In genomic region chr3:102180291-102180931, GRCh38 we compare ENCODE assay signal across 8 cellular contexts.
DNase-seq lines count a peak whose midpoint lies in the region; ATAC-seq, FAIRE-seq and TF ChIP-seq lines count a peak whose summit lies in the region.

No MANE protein-coding gene starts in this region.

- H3K36me3 Mint-ChIP-seq in naive thymus-derived CD8-positive, alpha-beta T cell: no peaks in the 10 kb centered on the region

- no peak for TF ChIP-seq CTCF in choroid plexus epithelial cell (conservative IDR thresholded peaks at IDR 0.05; ENCODE audit: low read depth, low read length)

- no peak for TF ChIP-seq POLR2A in GM12892 (IDR thresholded peaks at IDR 0.05; ENCODE audit: low read depth, low read length)

- no peaks in the 10 kb centered on the region for H3K9me3 Mint-ChIP-seq in naive thymus-derived CD8-positive, alpha-beta T cell

- FAIRE-seq in GM12892 (lab: Jason Lieb, UNC): peak; percentile 33

- POLR2A ChIA-PET in naive thymus-derived CD8-positive, alpha-beta T cell (lab: Charles Lee): interaction anchor here (0.6 to 2.0 kb wide), 3 partner anchors 316 to 840 kb away, joined by 3 to 9 read pairs (median 3); partner anchors contain the start of gene NFKBIZ

- ATAC-seq in HG03342 (IDR thresholded peaks at IDR 0.05; ENCODE audit: unreplicated experiment) (peak; percentile 35), HG02970 (IDR thresholded peaks at IDR 0.05; ENCODE audit: low FRiP score, unreplicated experiment) (no peak)
- peak; percentile 85 to 86 for ATAC-seq in naive thymus-derived CD8-positive, alpha-beta T cell

- no peak for DNase-seq in GM12892 (ENCODE audit: insufficient read length)
- peak; percentile 96 for DNase-seq in choroid plexus epithelial cell (ENCODE audit: low read depth)
- peak in 3 of 10 donors; percentile 15 to 47 (median 36) for DNase-seq in naive thymus-derived CD8-positive, alpha-beta T cell
- no peak for DNase-seq in NCI-H82 (lab: John Stamatoyannopoulos, UW)
- no peak for DNase-seq in stimulated activated CD4-positive, alpha-beta T cell treated with anti-CD3 and anti-CD28 coated beads, Interleukin-4, amount 100 ng/mL, for 4 hours
- no peak for DNase-seq in hippocampal formation (lab: John Stamatoyannopoulos, UW)

- peaks cover 0 to 2% (median 0%) of the 10 kb centered on the region in 5 donors for H3K27me3 Mint-ChIP-seq in naive thymus-derived CD8-positive, alpha-beta T cell

- H3K4me1 Mint-ChIP-seq in naive thymus-derived CD8-positive, alpha-beta T cell: peaks cover 0 to 12% (median 7%) of the 10 kb centered on the region in 4 donors

- no peak overlapping the region for H3K4me3 ChIP-seq in choroid plexus epithelial cell (ENCODE audit: low read depth, low read length)

- H3K4me3 Mint-ChIP-seq in naive thymus-derived CD8-positive, alpha-beta T cell: no peak overlapping the region

- no peak overlapping the region for H3K27ac Mint-ChIP-seq in naive thymus-derived CD8-positive, alpha-beta T cell
